Comparison of ENCODE assay signal across 24 cellular contexts in genomic region chr1:86224651-86225050, GRCh38.
"Had no signal": no experiment of that assay in that cellular context is flagged by ENCODE, and none has a peak within 500 bp of the region (broad histone marks: within the 10 kb centered on the region; RNA-seq: fewer than 3 reads in every experiment).

No MANE protein-coding gene starts in this region.

- H3K4me3 ChIP-seq: esophagus squamous epithelium, gastroesophageal sphincter, lung, psoas muscle, right lobe of liver, stomach, thoracic aorta, transverse colon had no signal

- H3K9me3 ChIP-seq: esophagus squamous epithelium, gastroesophageal sphincter, psoas muscle, right lobe of liver, stomach, thoracic aorta, transverse colon had no signal

- ATAC-seq: effector memory CD8-positive, alpha-beta T cell; gastroesophageal sphincter; left colon; left ventricle myocardium superior; psoas muscle; right lobe of liver had no signal

- H3K79me2 ChIP-seq: parathyroid adenoma had no signal

- H3K27ac ChIP-seq: epithelial cell of prostate, esophagus squamous epithelium, gastroesophageal sphincter, parathyroid adenoma, psoas muscle, right lobe of liver, stomach, transverse colon had no signal

- H3K9ac ChIP-seq: parathyroid adenoma had no signal

- H3K4me1 ChIP-seq: esophagus squamous epithelium, gastroesophageal sphincter, parathyroid adenoma, psoas muscle, right lobe of liver, stomach, transverse colon had no signal

- H3K27me3 ChIP-seq: esophagus squamous epithelium, gastroesophageal sphincter, right lobe of liver, stomach, transverse colon had no signal

- H3K36me3 ChIP-seq: esophagus squamous epithelium, gastroesophageal sphincter, right lobe of liver, stomach, thoracic aorta, transverse colon had no signal

- H2AFZ ChIP-seq: parathyroid adenoma had no signal

- DNase-seq: effector memory CD8-positive, alpha-beta T cell; esophagus squamous epithelium; foreskin fibroblast; hippocampal formation; left colon; left ventricle myocardium superior; mesenchymal stem cell; midbrain; naive B cell; nephron progenitor cell; psoas muscle; retina; right lobe of liver; stimulated activated CD4-positive, alpha-beta T cell treated with anti-CD3 and anti-CD28 coated beads, Interleukin-2, amount 100 ng/mL, for 24 hours; stimulated activated CD4-positive, alpha-beta T cell treated with anti-CD3 and anti-CD28 coated beads, Interleukin-4, amount 100 ng/mL, for 4 hours; stimulated activated naive CD4-positive, alpha-beta T cell; stomach; substantia nigra; transverse colon had no signal
